In genomic region chr10:70693619-70694286, GRCh38 we compare ENCODE assay signal across 1 cellular context.
TF ChIP-seq lines count a peak whose summit lies in the region.

No MANE protein-coding gene starts in this region.

TF ChIP-seq in GM23338, 12 proteins besides CTCF, POLR2A, EP300 and RAD21 (continued from another document):
- TF ChIP-seq ZNF462 (CRISPR knock-in tag; IDR thresholded peaks at IDR 0.05) (no peak), EZH2phosphoT487 (IDR thresholded peaks at IDR 0.05; ENCODE audit: unreplicated experiment) (no peak), JUNB (IDR thresholded peaks at IDR 0.05; ENCODE audit: unreplicated experiment) (no peak), STAT1 (IDR thresholded peaks at IDR 0.05; ENCODE audit: unreplicated experiment) (no peak), ZNF114 (CRISPR knock-in tag; IDR thresholded peaks at IDR 0.05) (no peak)
